ENCODE assay signal across 16 cellular contexts in the genomic region with DNA sequence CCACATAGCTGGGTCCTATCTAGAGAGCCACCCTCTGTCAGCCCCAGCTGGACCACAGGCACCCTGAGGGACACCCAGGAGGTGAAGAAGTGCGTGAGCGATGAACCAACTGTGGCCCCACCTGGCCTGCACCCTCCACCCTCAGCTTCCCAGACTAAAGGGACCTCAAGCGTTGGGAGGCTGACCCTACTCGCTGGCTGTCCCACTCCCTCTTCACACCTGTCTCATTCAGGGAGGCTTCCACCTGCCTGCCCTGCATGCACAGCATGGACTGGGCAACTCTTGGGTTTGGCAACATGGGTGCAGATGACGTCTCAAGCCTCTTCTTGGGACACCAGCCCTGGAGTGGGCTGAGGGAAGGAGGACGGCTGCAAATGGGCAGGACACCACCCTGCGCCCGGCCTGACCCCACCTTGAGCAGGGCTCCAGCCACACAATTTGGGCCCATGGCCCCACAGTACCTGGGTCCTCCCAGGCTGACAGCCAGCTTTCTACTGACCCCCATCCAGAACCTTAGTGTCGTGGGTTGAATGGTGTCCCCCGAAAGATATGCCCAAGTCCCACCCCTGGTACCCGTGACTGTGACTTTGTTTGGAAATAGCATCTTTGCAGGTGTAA. TPM values are rescaled to one million over a fixed set of nuclear protein-coding genes. Genes with fewer than 3 reads are reported as not detected.
DNase-seq lines count a peak whose midpoint lies in the region; TF ChIP-seq lines count a peak whose summit lies in the region.
"Had no signal": no experiment of that assay in that cellular context is flagged by ENCODE, and none has a peak within 500 bp of the region (broad histone marks: within the 10 kb centered on the region; RNA-seq: fewer than 3 reads in every experiment).

No MANE protein-coding gene starts in this region.

- TF ChIP-seq POLR2A in spleen (IDR thresholded peaks at IDR 0.05), result no peak

- no peaks in the 10 kb centered on the region for H3K36me3 ChIP-seq in spleen
- H3K36me3 ChIP-seq: BLaER1, SJCRH30 had no signal

- H3K4me1 ChIP-seq in spleen, result peaks cover 0 to 8% (median 4%) of the 10 kb centered on the region in 6 donors
- H3K4me1 ChIP-seq: SJCRH30 had no signal

- H3K27ac ChIP-seq in VCaP (peak overlapping the region; percentile 87; the same call in 1 of the 2 replicates), spleen (no peak overlapping the region)
- H3K27ac ChIP-seq: BLaER1, SJCRH30 had no signal

- H3K4me3 ChIP-seq in spleen (no peak overlapping the region), foreskin fibroblast (ENCODE audit: low read depth in 1 of 2, low read length in 2 of 2) (no peak overlapping the region)
- H3K4me3 ChIP-seq: BLaER1, SJCRH30 had no signal

- no peak for TF ChIP-seq CTCF in VCaP (conservative IDR thresholded peaks at IDR 0.05)
- TF ChIP-seq CTCF in spleen (IDR thresholded peaks at IDR 0.05 in 8 of 11, conservative IDR thresholded peaks at IDR 0.05 in 3 of 11), result no peak
- no peak for TF ChIP-seq CTCF in foreskin fibroblast (IDR thresholded peaks at IDR 0.05; ENCODE audit: low read depth, low read length)

- peak; percentile 30 for DNase-seq in activated effector memory CD4-positive, alpha-beta T cell treated with anti-CD3 and anti-CD28 coated beads, Interleukin-2, amount 50 U/mL, for 16 hours
- DNase-seq in activated effector memory CD4-positive, alpha-beta T cell treated with Interleukin-2 at 50 U/mL for 16 hours, result no peak
- DNase-seq in islet precursor cell (peak; percentile 38), spleen (peak; percentile 69), foreskin fibroblast (no peak), A172 (ENCODE audit: low spot score) (no peak), NCI-H510A (lab: John Stamatoyannopoulos, UW) (no peak)
- DNase-seq: CD4-positive, alpha-beta memory T cell; GOT3; NCI-H2081 treated with DMSO at 0.1 percent for 48 hours; PC-3; RPMI8226 had no signal

- intact Hi-C loops in spleen (cut with DNase I; ENCODE audit: low total_unique reads), result no loop called here

- H3K9me3 ChIP-seq in spleen, result no peaks in the 10 kb centered on the region
- H3K9me3 ChIP-seq: SJCRH30 had no signal

- 86 to 90% (median 89%) methylated on average over 10 to 11 of the region's 11 CpGs for WGBS in spleen, 5 donors

- peaks cover 0 to 100% (median 40%) of the 10 kb centered on the region in 7 donors for H3K27me3 ChIP-seq in spleen (replicated peaks in 1 of 7)

RNA-seq across cellular contexts. Expression of a gene that starts 2.1 kb away (rescaled TPM):
- not detected for total RNA-seq in spleen
- polyA plus RNA-seq in spleen, result under 1 TPM in 1 of 3 donors, not detected in 2; 0.08 TPM
- total RNA-seq in A172 (2014; rRNA removed; shearing (Covaris generic)), result 0.43 TPM in 1 of 2 replicates, not detected in the other
- total RNA-seq: CD4-positive, alpha-beta memory T cell; PC-3; SJCRH30 had no signal
- polyA plus RNA-seq: CD4-positive, alpha-beta memory T cell had no signal

RNA-seq across cellular contexts. Expression of a gene that starts 22.9 kb away (rescaled TPM):
- total RNA-seq in spleen, result under 1 TPM in 2 of 7 donors, not detected in 5; 0.17 to 0.28 TPM
- under 1 TPM; 0.20 to 0.70 (median 0.28) TPM for polyA plus RNA-seq in spleen
- total RNA-seq in A172 (2014; rRNA removed; shearing (Covaris generic)), result not detected in 2 replicates
- total RNA-seq: A673; CD4-positive, alpha-beta memory T cell; PC-3; SJCRH30 had no signal
- polyA plus RNA-seq: CD4-positive, alpha-beta memory T cell had no signal

Comparison
In these comparisons a context has a peak if more than half of its experiments do, and no peak if none do; other contexts are left out.
1. DNase-seq: peak in activated effector memory CD4-positive, alpha-beta T cell treated with anti-CD3 and anti-CD28 coated beads, Interleukin-2, amount 50 U/mL, for 16 hours (single experiment), islet precursor cell (single experiment) and spleen (single experiment); none in activated effector memory CD4-positive, alpha-beta T cell treated with Interleukin-2 at 50 U/mL for 16 hours (single experiment), foreskin fibroblast (0 of 2), A172 (single experiment) and NCI-H510A (single experiment).